ENCODE assay signal across 13 cellular contexts in genomic region chr20:59402697-59403096, GRCh38.
DNase-seq lines count a peak whose midpoint lies in the region; ATAC-seq and TF ChIP-seq lines count a peak whose summit lies in the region.
"Had no signal": no experiment of that assay in that cellular context is flagged by ENCODE, and none has a peak within 500 bp of the region (broad histone marks: within the 10 kb centered on the region; RNA-seq: fewer than 3 reads in every experiment).

No MANE protein-coding gene starts in this region.

- peak in 2 of 6 experiments; percentile 30 to 31 for TF ChIP-seq CTCF in esophagus squamous epithelium (IDR thresholded peaks at IDR 0.05)
- no peak for TF ChIP-seq CTCF in Calu3 (IDR thresholded peaks at IDR 0.05; ENCODE audit: unreplicated experiment)

- H3K4me3 Mint-ChIP-seq in activated naive CD8-positive, alpha-beta T cell treated with anti-CD3 and anti-CD28 coated beads for 36 hours, result no peak overlapping the region
- no peak overlapping the region for H3K4me3 Mint-ChIP-seq in activated naive CD8-positive, alpha-beta T cell treated with anti-CD3 and anti-CD28 coated beads, Interleukin-2, amount 50 U/mL, for 24 hours
- H3K4me3 Mint-ChIP-seq in Calu3 (ENCODE audit: low read depth, unreplicated experiment), result no peak overlapping the region
- H3K4me3 Mint-ChIP-seq in activated T-cell treated with anti-CD3 and anti-CD28 coated beads, Interleukin-2, amount 50 U/mL, for 24 hours, result no peak overlapping the region

- H3K4me3 ChIP-seq in NT2/D1 (ENCODE audit: insufficient read length, low read depth), result peak overlapping the region; percentile 46
- H3K4me3 ChIP-seq in esophagus squamous epithelium, result peak overlapping the region in 1 of 4 donors; percentile 8
- H3K4me3 ChIP-seq: lower lobe of right lung, uterus had no signal

- no peaks in the 10 kb centered on the region for H3K9me3 Mint-ChIP-seq in activated naive CD8-positive, alpha-beta T cell treated with anti-CD3 and anti-CD28 coated beads for 36 hours
- H3K9me3 Mint-ChIP-seq in activated naive CD8-positive, alpha-beta T cell treated with anti-CD3 and anti-CD28 coated beads, Interleukin-2, amount 50 U/mL, for 24 hours, result no peaks in the 10 kb centered on the region
- H3K9me3 Mint-ChIP-seq in Calu3 (ENCODE audit: low read depth, unreplicated experiment), result no peaks in the 10 kb centered on the region
- H3K9me3 Mint-ChIP-seq in activated T-cell treated with anti-CD3 and anti-CD28 coated beads, Interleukin-2, amount 50 U/mL, for 24 hours, result no peaks in the 10 kb centered on the region

- intact Hi-C loops in esophagus squamous epithelium (cut with DNase I) (loop anchor here (5.0 to 10.0 kb wide), 2 partner anchors 178 to 315 kb away; no protein-coding TSS in a partner anchor), Calu3 (cut with micrococcal nuclease; ENCODE audit: unreplicated experiment) (loop anchor here (5.0 to 10.0 kb wide), 2 partner anchors 178 to 315 kb away; no protein-coding TSS in a partner anchor)

- CTCF ChIA-PET in Calu3 (lab: Charles Lee), result interaction anchor here (0.6 kb wide), 1 partner anchor 1355 kb away, joined by 7 read pairs; no protein-coding TSS in a partner anchor

- peaks cover 2% of the 10 kb centered on the region for H3K4me1 Mint-ChIP-seq in activated naive CD8-positive, alpha-beta T cell treated with anti-CD3 and anti-CD28 coated beads for 36 hours
- peaks cover 5% of the 10 kb centered on the region for H3K4me1 Mint-ChIP-seq in activated naive CD8-positive, alpha-beta T cell treated with anti-CD3 and anti-CD28 coated beads, Interleukin-2, amount 50 U/mL, for 24 hours
- no peaks in the 10 kb centered on the region for H3K4me1 Mint-ChIP-seq in Calu3 (ENCODE audit: low read depth, unreplicated experiment)
- peaks cover 5% of the 10 kb centered on the region for H3K4me1 Mint-ChIP-seq in activated T-cell treated with anti-CD3 and anti-CD28 coated beads, Interleukin-2, amount 50 U/mL, for 24 hours (ENCODE audit: low read depth)

- no peak overlapping the region for H3K27ac Mint-ChIP-seq in activated naive CD8-positive, alpha-beta T cell treated with anti-CD3 and anti-CD28 coated beads for 36 hours
- no peak overlapping the region for H3K27ac Mint-ChIP-seq in activated naive CD8-positive, alpha-beta T cell treated with anti-CD3 and anti-CD28 coated beads, Interleukin-2, amount 50 U/mL, for 24 hours
- H3K27ac Mint-ChIP-seq in Calu3 (ENCODE audit: unreplicated experiment), result no peak overlapping the region
- H3K27ac Mint-ChIP-seq in activated T-cell treated with anti-CD3 and anti-CD28 coated beads, Interleukin-2, amount 50 U/mL, for 24 hours, result no peak overlapping the region

- H3K27me3 ChIP-seq in NT2/D1 (ENCODE audit: insufficient read depth, insufficient read length), result peaks cover 37% of the 10 kb centered on the region
- peaks cover 0 to 85% (median 14%) of the 10 kb centered on the region in 4 donors for H3K27me3 ChIP-seq in esophagus squamous epithelium

- H3K36me3 Mint-ChIP-seq in activated naive CD8-positive, alpha-beta T cell treated with anti-CD3 and anti-CD28 coated beads for 36 hours, result no peaks in the 10 kb centered on the region
- no peaks in the 10 kb centered on the region for H3K36me3 Mint-ChIP-seq in activated naive CD8-positive, alpha-beta T cell treated with anti-CD3 and anti-CD28 coated beads, Interleukin-2, amount 50 U/mL, for 24 hours (ENCODE audit: low read depth)
- H3K36me3 Mint-ChIP-seq in Calu3 (ENCODE audit: insufficient read depth, unreplicated experiment), result no peaks in the 10 kb centered on the region
- no peaks in the 10 kb centered on the region for H3K36me3 Mint-ChIP-seq in activated T-cell treated with anti-CD3 and anti-CD28 coated beads, Interleukin-2, amount 50 U/mL, for 24 hours (ENCODE audit: low read depth)

- no peak for TF ChIP-seq POLR2A in esophagus squamous epithelium (IDR thresholded peaks at IDR 0.05)

- WGBS in esophagus squamous epithelium, 2 donors, result 10 to 18% methylated on average over 9 of the region's 9 CpGs

- H3K36me3 ChIP-seq in NT2/D1 (ENCODE audit: insufficient read depth, insufficient read length, low read length) (no peaks in the 10 kb centered on the region), esophagus squamous epithelium (no peaks in the 10 kb centered on the region)
- H3K36me3 ChIP-seq: lower lobe of right lung, uterus had no signal

- no peak overlapping the region for H3K9ac ChIP-seq in NT2/D1 (ENCODE audit: insufficient read length, low read depth)

- ATAC-seq in activated naive CD8-positive, alpha-beta T cell treated with anti-CD3 and anti-CD28 coated beads, Interleukin-2, amount 50 U/mL, for 24 hours, result no peak
- ATAC-seq in GM21367 (IDR thresholded peaks at IDR 0.05; ENCODE audit: unreplicated experiment), result no peak

- H3K4me1 ChIP-seq in NT2/D1 (ENCODE audit: insufficient read depth, insufficient read length), result peaks cover 7% of the 10 kb centered on the region
- peaks cover 13 to 61% (median 14%) of the 10 kb centered on the region in 3 donors for H3K4me1 ChIP-seq in esophagus squamous epithelium
- H3K4me1 ChIP-seq: uterus had no signal

- peak; percentile 17 for DNase-seq in activated naive CD8-positive, alpha-beta T cell treated with anti-CD3 and anti-CD28 coated beads for 36 hours
- no peak for DNase-seq in activated naive CD8-positive, alpha-beta T cell treated with anti-CD3 and anti-CD28 coated beads, Interleukin-2, amount 50 U/mL, for 24 hours
- no peak for DNase-seq in NT2/D1 (ENCODE audit: low read depth, low spot score)
- no peak for DNase-seq in esophagus squamous epithelium (lab: John Stamatoyannopoulos, UW)
- DNase-seq in superior temporal gyrus (ENCODE audit: extremely low spot score), result peak; percentile 30
- no peak for DNase-seq in Calu3
- no peak for DNase-seq in activated T-cell treated with anti-CD3 and anti-CD28 coated beads, Interleukin-2, amount 50 U/mL, for 24 hours
- DNase-seq: activated CD8-positive, alpha-beta memory T cell treated with anti-CD3 and anti-CD28 coated beads for 24 hours; lower lobe of right lung; NCI-H2107; right cardiac atrium; uterus had no signal

- H3K9me3 ChIP-seq in NT2/D1 (ENCODE audit: insufficient read depth, low read length), result no peaks in the 10 kb centered on the region
- no peaks in the 10 kb centered on the region for H3K9me3 ChIP-seq in esophagus squamous epithelium
- H3K9me3 ChIP-seq: lower lobe of right lung, uterus had no signal

- H3K27ac ChIP-seq in esophagus squamous epithelium, result peak overlapping the region in 3 of 4 donors; percentile 41 to 63 (median 58)
- H3K27ac ChIP-seq: lower lobe of right lung, uterus had no signal

- H3K27me3 Mint-ChIP-seq in activated naive CD8-positive, alpha-beta T cell treated with anti-CD3 and anti-CD28 coated beads for 36 hours, result peaks cover 26% of the 10 kb centered on the region
- peaks cover 18% of the 10 kb centered on the region for H3K27me3 Mint-ChIP-seq in activated naive CD8-positive, alpha-beta T cell treated with anti-CD3 and anti-CD28 coated beads, Interleukin-2, amount 50 U/mL, for 24 hours
- no peaks in the 10 kb centered on the region for H3K27me3 Mint-ChIP-seq in Calu3 (ENCODE audit: unreplicated experiment)
- peaks cover 23% of the 10 kb centered on the region for H3K27me3 Mint-ChIP-seq in activated T-cell treated with anti-CD3 and anti-CD28 coated beads, Interleukin-2, amount 50 U/mL, for 24 hours

- no TSS peak for BruUV-seq in Calu3 (replicated peaks; lab: Mats Ljungman, UMichigan)

Comparison
In these comparisons a context has a peak if more than half of its experiments do, and no peak if none do; other contexts are left out.
1. DNase-seq: peak in activated naive CD8-positive, alpha-beta T cell treated with anti-CD3 and anti-CD28 coated beads for 36 hours (single experiment) and superior temporal gyrus (single experiment); none in activated naive CD8-positive, alpha-beta T cell treated with anti-CD3 and anti-CD28 coated beads, Interleukin-2, amount 50 U/mL, for 24 hours (single experiment), NT2/D1 (single experiment), esophagus squamous epithelium (single experiment), Calu3 (single experiment) and activated T-cell treated with anti-CD3 and anti-CD28 coated beads, Interleukin-2, amount 50 U/mL, for 24 hours (single experiment).